ENCODE assay signal across 1 cellular context in genomic region chr12:4934651-4935050, GRCh38.
TF ChIP-seq lines count a peak whose summit lies in the region.

No MANE protein-coding gene starts in this region.

TF ChIP-seq in SK-N-SH treated with all-trans-retinoic acid at 6 μM for 48 hours, 23 proteins besides CTCF, POLR2A, EP300 and RAD21 (continued from another document):
- TF ChIP-seq CREB5 (CRISPR knock-in tag; IDR thresholded peaks at IDR 0.05; ENCODE audit: low read depth): no peak
- no peak for TF ChIP-seq CSDC2 (CRISPR knock-in tag; IDR thresholded peaks at IDR 0.05)
- TF ChIP-seq ESRRG (CRISPR knock-in tag; IDR thresholded peaks at IDR 0.05): no peak
- no peak for TF ChIP-seq ZNF8 (CRISPR knock-in tag; IDR thresholded peaks at IDR 0.05)
- TF ChIP-seq TOX (CRISPR knock-in tag; IDR thresholded peaks at IDR 0.05; ENCODE audit: borderline replicate concordance): no peak
- TF ChIP-seq ZC3H10 (CRISPR knock-in tag; IDR thresholded peaks at IDR 0.05): no peak
- TF ChIP-seq BACH2 (CRISPR knock-in tag; IDR thresholded peaks at IDR 0.05; ENCODE audit: borderline replicate concordance): no peak
TF ChIP-seq in SK-N-SH treated with all-trans-retinoic acid at 6 μM for 48 hours: peak in this region for 0.
